ENCODE assay signal across 8 cellular contexts in genomic region chr6:165663736-165664552, GRCh38. TPM values are rescaled to one million over a fixed set of nuclear protein-coding genes. Genes with fewer than 3 reads are reported as not detected.
DNase-seq lines count a peak whose midpoint lies in the region; ATAC-seq and TF ChIP-seq lines count a peak whose summit lies in the region.

No MANE protein-coding gene starts in this region.

- peak overlapping the region; percentile 96 for H3K4me2 ChIP-seq in neural progenitor cell

- H3F3A ChIP-seq in neural progenitor cell (ENCODE audit: low read depth): peaks cover 28% of the 10 kb centered on the region

- peaks cover 29% of the 10 kb centered on the region for H3K4me1 Mint-ChIP-seq in neural progenitor cell
- peaks cover 5% of the 10 kb centered on the region for H3K4me1 Mint-ChIP-seq in activated T-helper 2 cell treated with anti-CD3 and anti-CD28 coated beads, Interferon-gamma antibody, Interleukin-2, Interleukin-4, amounts not matched to agents 10 μg/mL and 5 μg/mL and 100 μg/mL, durations not matched to agents 14 hours and 24 hours and 36 hours (ENCODE audit: low read depth)

- H3K4me3 Mint-ChIP-seq in neural progenitor cell: peak overlapping the region; percentile 95
- H3K4me3 Mint-ChIP-seq in activated T-helper 2 cell treated with anti-CD3 and anti-CD28 coated beads, Interferon-gamma antibody, Interleukin-2, Interleukin-4, amounts not matched to agents 10 μg/mL and 5 μg/mL and 100 μg/mL, durations not matched to agents 14 hours and 24 hours and 36 hours (ENCODE audit: low read depth): no peak overlapping the region

- H4K20me1 ChIP-seq in neural progenitor cell (ENCODE audit: low read depth): peaks cover 22% of the 10 kb centered on the region

- intact Hi-C loops in activated T-helper 2 cell treated with anti-CD3 and anti-CD28 coated beads, Interferon-gamma antibody, Interleukin-2, Interleukin-4, amounts not matched to agents 10 μg/mL and 5 μg/mL and 100 μg/mL, durations not matched to agents 14 hours and 24 hours and 36 hours (cut with micrococcal nuclease): loop anchor here (5.0 kb wide), 3 partner anchors 188 to 503 kb away; partner anchors contain the start of gene TBXT

- no peak overlapping the region for H3K27ac ChIP-seq in neural progenitor cell

- no peak overlapping the region for H3K9ac ChIP-seq in neural progenitor cell

- H3K79me2 ChIP-seq in neural progenitor cell (ENCODE audit: low read depth): peaks cover 23% of the 10 kb centered on the region

- H3K4me3 ChIP-seq in AG10803 (ENCODE audit: low read length) (peak overlapping the region; percentile 34), MG63 (peak overlapping the region; percentile 56), fibroblast of mammary gland (ENCODE audit: control insufficient read depth, low read depth, low read length) (no peak overlapping the region), neural progenitor cell (peak overlapping the region; percentile 91)

- TF ChIP-seq CTCF in AG10803 (conservative IDR thresholded peaks at IDR 0.05; ENCODE audit: low read length) (no peak), fibroblast of mammary gland (conservative IDR thresholded peaks at IDR 0.05; ENCODE audit: control insufficient read depth, insufficient read depth, low read depth, low read length) (no peak), neural progenitor cell (IDR thresholded peaks at IDR 0.05) (no peak)

- ATAC-seq in GM21423 (IDR thresholded peaks at IDR 0.05; ENCODE audit: unreplicated experiment): no peak

- no peaks in the 10 kb centered on the region for H3K36me3 Mint-ChIP-seq in neural progenitor cell
- no peaks in the 10 kb centered on the region for H3K36me3 Mint-ChIP-seq in activated T-helper 2 cell treated with anti-CD3 and anti-CD28 coated beads, Interferon-gamma antibody, Interleukin-2, Interleukin-4, amounts not matched to agents 10 μg/mL and 5 μg/mL and 100 μg/mL, durations not matched to agents 14 hours and 24 hours and 36 hours (ENCODE audit: low read depth)

- H2AFZ ChIP-seq in neural progenitor cell (replicated peaks): peak overlapping the region; percentile 91

- peaks cover 27% of the 10 kb centered on the region for H3K4me1 ChIP-seq in neural progenitor cell

- H3K27me3 Mint-ChIP-seq in neural progenitor cell (ENCODE audit: insufficient read depth, low read depth): peaks cover 34% of the 10 kb centered on the region
- peaks cover 54% of the 10 kb centered on the region for H3K27me3 Mint-ChIP-seq in activated T-helper 2 cell treated with anti-CD3 and anti-CD28 coated beads, Interferon-gamma antibody, Interleukin-2, Interleukin-4, amounts not matched to agents 10 μg/mL and 5 μg/mL and 100 μg/mL, durations not matched to agents 14 hours and 24 hours and 36 hours (ENCODE audit: low read depth)

- H3K27me3 ChIP-seq in MG63 (peaks cover 44% of the 10 kb centered on the region), neural progenitor cell (peaks cover 84% of the 10 kb centered on the region)

- H3K9me3 ChIP-seq in MG63 (no peaks in the 10 kb centered on the region), neural progenitor cell (ENCODE audit: low read depth) (no peaks in the 10 kb centered on the region)

- no peaks in the 10 kb centered on the region for H3K36me3 ChIP-seq in MG63
- H3K36me3 ChIP-seq in neural progenitor cell: no peaks in the 10 kb centered on the region

- DNase-seq in AG10803 (ENCODE audit: low read depth): peak; percentile 4
- DNase-seq in MG63: peak; percentile 29
- peak; percentile 18 for DNase-seq in fibroblast of mammary gland (ENCODE audit: low read depth)
- DNase-seq in neural progenitor cell (ENCODE audit: low spot score): peak; percentile 68
- DNase-seq in HCEC 1CT: no peak
- no peak for DNase-seq in stimulated activated CD4-positive, alpha-beta T cell treated with anti-CD3 and anti-CD28 coated beads, Interleukin-2, amount 100 ng/mL, for 48 hours
- no peak for DNase-seq in activated T-helper 2 cell treated with anti-CD3 and anti-CD28 coated beads, Interferon-gamma antibody, Interleukin-2, Interleukin-4, amounts not matched to agents 10 μg/mL and 5 μg/mL and 100 μg/mL, durations not matched to agents 14 hours and 24 hours and 36 hours (ENCODE audit: low spot score)

- no peaks in the 10 kb centered on the region for H3K9me3 Mint-ChIP-seq in neural progenitor cell
- H3K9me3 Mint-ChIP-seq in activated T-helper 2 cell treated with anti-CD3 and anti-CD28 coated beads, Interferon-gamma antibody, Interleukin-2, Interleukin-4, amounts not matched to agents 10 μg/mL and 5 μg/mL and 100 μg/mL, durations not matched to agents 14 hours and 24 hours and 36 hours: no peaks in the 10 kb centered on the region

- H3K27ac Mint-ChIP-seq in neural progenitor cell: peak overlapping the region; percentile 78
- H3K27ac Mint-ChIP-seq in activated T-helper 2 cell treated with anti-CD3 and anti-CD28 coated beads, Interferon-gamma antibody, Interleukin-2, Interleukin-4, amounts not matched to agents 10 μg/mL and 5 μg/mL and 100 μg/mL, durations not matched to agents 14 hours and 24 hours and 36 hours: no peak overlapping the region

RNA-seq across cellular contexts. Expression of gene PDE10A, which starts 0.9 kb away (rescaled TPM):
- total RNA-seq in MG63 (2014; rRNA removed; shearing (Covaris generic); ENCODE audit: low replicate concordance): 0.10 and 1.3 TPM in 2 replicates
- 11.9 and 17.3 TPM in 2 replicates for total RNA-seq in neural progenitor cell (ENCODE audit: low replicate concordance)
- 0.05 TPM in 1 of 2 replicates, not detected in the other for total RNA-seq in activated T-helper 2 cell treated with anti-CD3 and anti-CD28 coated beads, Interferon-gamma antibody, Interleukin-2, Interleukin-4, amounts not matched to agents 10 μg/mL and 5 μg/mL and 100 μg/mL, durations not matched to agents 14 hours and 24 hours and 36 hours

Comparison
In these comparisons a context has a peak if more than half of its experiments do, and no peak if none do; other contexts are left out.
1. DNase-seq: peak in AG10803 (single experiment), MG63 (single experiment), fibroblast of mammary gland (single experiment) and neural progenitor cell (single experiment); none in HCEC 1CT (single experiment), stimulated activated CD4-positive, alpha-beta T cell treated with anti-CD3 and anti-CD28 coated beads, Interleukin-2, amount 100 ng/mL, for 48 hours (0 of 2) and activated T-helper 2 cell treated with anti-CD3 and anti-CD28 coated beads, Interferon-gamma antibody, Interleukin-2, Interleukin-4, amounts not matched to agents 10 μg/mL and 5 μg/mL and 100 μg/mL, durations not matched to agents 14 hours and 24 hours and 36 hours (single experiment).